Comparison of ENCODE assay signal across 1 cellular context in genomic region chr4:40200881-40201797, GRCh38.
TF ChIP-seq lines count a peak whose summit lies in the region.

No MANE protein-coding gene starts in this region.

TF ChIP-seq in K562, 482 proteins besides CTCF, POLR2A, EP300 and RAD21 (continued from another document and continues in another):
- no peak for TF ChIP-seq TSHZ1 (CRISPR knock-in tag; IDR thresholded peaks at IDR 0.05)
- no peak for TF ChIP-seq RBM15 (IDR thresholded peaks at IDR 0.05; ENCODE audit: insufficient read depth, low read length)
- TF ChIP-seq E2F1 (CRISPR knock-in tag; IDR thresholded peaks at IDR 0.05) = no peak
- TF ChIP-seq ZNF696 (CRISPR knock-in tag; conservative IDR thresholded peaks at IDR 0.05) = no peak
- TF ChIP-seq ZNF444 (CRISPR knock-in tag; IDR thresholded peaks at IDR 0.05) = no peak
- no peak for TF ChIP-seq SMAD2 (IDR thresholded peaks at IDR 0.05; ENCODE audit: low read depth, low read length)
- no peak for TF ChIP-seq NUFIP1 (IDR thresholded peaks at IDR 0.05; ENCODE audit: partially characterized antibody)
- no peak for TF ChIP-seq HNRNPUL1 (IDR thresholded peaks at IDR 0.05; ENCODE audit: low read length)
- no peak for TF ChIP-seq ETS2 (tag; IDR thresholded peaks at IDR 0.05; ENCODE audit: borderline replicate concordance, poor library complexity, severe bottlenecking)
- no peak for TF ChIP-seq SAFB2 (IDR thresholded peaks at IDR 0.05; ENCODE audit: borderline replicate concordance, low read depth, low read length, severe bottlenecking)
- TF ChIP-seq MAFK (IDR thresholded peaks at IDR 0.05; ENCODE audit: low read length) = no peak
- TF ChIP-seq TCF7 (IDR thresholded peaks at IDR 0.05; ENCODE audit: borderline replicate concordance) = no peak
- peak; percentile 73; the same call in 1 of the 2 replicates for TF ChIP-seq SMARCA4 (IDR thresholded peaks at IDR 0.05)
- no peak for TF ChIP-seq E4F1 (CRISPR knock-in tag; IDR thresholded peaks at IDR 0.05; ENCODE audit: borderline replicate concordance)
- no peak for TF ChIP-seq CREB3 (tag; conservative IDR thresholded peaks at IDR 0.05; ENCODE audit: low read depth)
- TF ChIP-seq THAP12 (CRISPR knock-in tag; IDR thresholded peaks at IDR 0.05) = no peak
- no peak for TF ChIP-seq STAT5B (CRISPR knock-in tag; IDR thresholded peaks at IDR 0.05)
- no peak for TF ChIP-seq BRF2 (IDR thresholded peaks at IDR 0.05; ENCODE audit: borderline replicate concordance, insufficient read depth, insufficient read length)
- no peak for TF ChIP-seq SIX5 (IDR thresholded peaks at IDR 0.05; ENCODE audit: borderline replicate concordance in 1 of 2, insufficient read depth in 1 of 2, low read depth in 1 of 2, low read length in 2 of 2)
- no peak for TF ChIP-seq ZNF124 (CRISPR knock-in tag; IDR thresholded peaks at IDR 0.05)
- no peak for TF ChIP-seq ZNF274 (IDR thresholded peaks at IDR 0.05; ENCODE audit: borderline replicate concordance, low read depth, low read length)
- no peak for TF ChIP-seq ZBED1 (IDR thresholded peaks at IDR 0.05)
- TF ChIP-seq ZNF780A (CRISPR knock-in tag; IDR thresholded peaks at IDR 0.05) = no peak
- TF ChIP-seq SIN3A (IDR thresholded peaks at IDR 0.05; ENCODE audit: borderline replicate concordance in 2 of 2, control insufficient read depth in 1 of 2, low read depth in 2 of 2, low read length in 2 of 2) = no peak
- TF ChIP-seq FOXA3 (CRISPR knock-in tag; conservative IDR thresholded peaks at IDR 0.05 in 1 of 2, IDR thresholded peaks at IDR 0.05 in 1 of 2) = peak in 1 of 2 experiments; percentile 92; a peak in 2 of 4 replicates
- no peak for TF ChIP-seq HES1 (IDR thresholded peaks at IDR 0.05; ENCODE audit: low read depth)
- TF ChIP-seq CREB1 (IDR thresholded peaks at IDR 0.05) = peak; percentile 71; the same call in 1 of the 2 replicates
- TF ChIP-seq CREB1 (CRISPR knock-in tag; IDR thresholded peaks at IDR 0.05) = peak; percentile 47; the same call in 1 of the 2 replicates
- no peak for TF ChIP-seq UBTF (IDR thresholded peaks at IDR 0.05; ENCODE audit: borderline replicate concordance in 1 of 2, low read depth in 2 of 2, low read length in 2 of 2)
- TF ChIP-seq ERF (CRISPR knock-in tag; IDR thresholded peaks at IDR 0.05) = no peak
- no peak for TF ChIP-seq TRIM28 (IDR thresholded peaks at IDR 0.05)
- TF ChIP-seq ZBTB5 (IDR thresholded peaks at IDR 0.05) = no peak
- no peak for TF ChIP-seq ZNF197 (CRISPR knock-in tag; IDR thresholded peaks at IDR 0.05; ENCODE audit: low read depth)
- no peak for TF ChIP-seq RERE (CRISPR knock-in tag; IDR thresholded peaks at IDR 0.05; ENCODE audit: borderline replicate concordance)
- no peak; the same call in 1 of the 2 replicates for TF ChIP-seq BRD4 (IDR thresholded peaks at IDR 0.05)
- TF ChIP-seq FOSL1 (tag; conservative IDR thresholded peaks at IDR 0.05) = peak; percentile 53
- no peak for TF ChIP-seq MECOM (CRISPR knock-in tag; IDR thresholded peaks at IDR 0.05)
